Comparison of ENCODE assay signal across 20 cellular contexts in the genomic region with DNA sequence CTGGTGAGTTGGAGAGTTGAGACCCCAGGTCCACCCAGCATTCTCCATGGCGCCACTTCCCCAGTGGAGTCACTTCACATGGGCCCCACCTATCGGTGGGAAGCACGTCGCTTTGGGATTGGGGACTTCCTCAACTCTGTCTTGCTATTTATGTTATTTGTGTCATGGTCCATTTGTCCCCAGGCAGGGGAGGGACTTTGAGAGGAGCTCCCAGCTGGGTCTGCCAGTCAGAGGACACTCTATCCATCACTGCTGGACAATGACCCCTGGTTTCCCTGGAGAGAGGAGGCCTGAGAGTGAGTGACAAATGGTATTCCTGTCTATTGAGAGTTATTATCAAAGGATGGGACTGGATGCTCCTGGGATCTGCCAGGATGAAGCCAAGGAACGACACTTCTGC.
"Had no signal": no experiment of that assay in that cellular context is flagged by ENCODE, and none has a peak within 500 bp of the region (broad histone marks: within the 10 kb centered on the region; RNA-seq: fewer than 3 reads in every experiment).

No MANE protein-coding gene starts in this region.

- H3K9ac ChIP-seq: SK-N-SH had no signal

- H3K27ac ChIP-seq: HL-60 had no signal

- H3K4me2 ChIP-seq: SK-N-SH had no signal

- DNase-seq: Karpas-422, KG1, MG63, NCI-H1092, NCI-H1105 treated with DMSO at 0.1 percent for 48 hours, NCI-H1417 treated with DMSO at 0.1 percent for 48 hours, NCI-H146, NCI-H1694 treated with DMSO at 0.1 percent for 48 hours, NCI-H1930, NCI-H2081, NCI-H2107, NCI-H2227 treated with DMSO at 0.1 percent for 48 hours, NCI-H524, NCI-H526 treated with DMSO at 0.1 percent for 48 hours, NCI-H748 treated with DMSO at 0.1 percent for 48 hours, RPMI8226, SHP77, SK-N-SH, SW 1271 had no signal

- H3K36me3 ChIP-seq: MG63 had no signal

- H3K9me3 ChIP-seq: MG63, SK-N-SH had no signal

- H3K4me3 ChIP-seq: MG63 had no signal

- H3K27me3 ChIP-seq: MG63 had no signal
